Comparison of ENCODE assay signal across 9 cellular contexts in genomic region chr6:170554888-170555137, GRCh38. TPM values are rescaled to one million over a fixed set of nuclear protein-coding genes. Genes with fewer than 3 reads are reported as not detected.
A peak's percentile ranks its signal among the peaks of the same experiment; 100 is the strongest.
DNase-seq lines count a peak whose midpoint lies in the region; ATAC-seq and TF ChIP-seq lines count a peak whose summit lies in the region.
"Had no signal": no experiment of that assay in that cellular context is flagged by ENCODE, and none has a peak within 500 bp of the region (broad histone marks: within the 10 kb centered on the region; RNA-seq: fewer than 3 reads in every experiment).

No MANE protein-coding gene starts in this region.

- H3K4me3 Mint-ChIP-seq in Caco-2 (ENCODE audit: unreplicated experiment) (no peak overlapping the region), progenitor cell of endocrine pancreas (ENCODE audit: low read depth) (no peak overlapping the region)
- H3K4me3 Mint-ChIP-seq: stimulated activated effector memory CD8-positive, alpha-beta T cell treated with anti-CD3 and anti-CD28 coated beads, Interleukin-12 subunit alpha, Interleukin-12 subunit beta, amount 100 ng/mL, for 72 hours had no signal

- 1% methylated on average over 6 of the region's 6 CpGs for WGBS in sigmoid colon, 2 donors

- TF ChIP-seq CTCF in Caco-2 (IDR thresholded peaks at IDR 0.05; ENCODE audit: insufficient read depth in 1 of 2, low read depth in 1 of 2, low read length in 1 of 2, severe bottlenecking in 1 of 2, unreplicated experiment in 1 of 2): no peak
- TF ChIP-seq CTCF in Peyer's patch (IDR thresholded peaks at IDR 0.05): no peak
- no peak for TF ChIP-seq CTCF in foreskin keratinocyte (conservative IDR thresholded peaks at IDR 0.05)
- no peak for TF ChIP-seq CTCF in sigmoid colon (IDR thresholded peaks at IDR 0.05)
- TF ChIP-seq CTCF in progenitor cell of endocrine pancreas (IDR thresholded peaks at IDR 0.05; ENCODE audit: unreplicated experiment): no peak

- TF ChIP-seq EP300 in sigmoid colon (IDR thresholded peaks at IDR 0.05): no peak

- intact Hi-C loops in Caco-2 (cut with micrococcal nuclease; ENCODE audit: unreplicated experiment) (loop anchor here (5.0 kb wide), 1 partner anchor 853 kb away; the partner anchor contains the start of genes C6orf120 and WDR27), sigmoid colon (cut with DNase I) (loop anchor here (5.0 kb wide), 1 partner anchor 248 kb away; the partner anchor contains the start of gene FAM120B)

- H3K4me1 ChIP-seq in Caco-2 (peaks cover 9% of the 10 kb centered on the region), Peyer's patch (peaks cover 0 to 39% (median 9%) of the 10 kb centered on the region in 4 donors), foreskin keratinocyte (peaks cover 11% of the 10 kb centered on the region), sigmoid colon (peaks cover 0 to 44% (median 40%) of the 10 kb centered on the region in 4 donors)

- CTCF ChIA-PET in Caco-2 (lab: Charles Lee): no interaction called here

- no peaks in the 10 kb centered on the region for H3K9me3 Mint-ChIP-seq in Caco-2 (ENCODE audit: unreplicated experiment)
- no peaks in the 10 kb centered on the region for H3K9me3 Mint-ChIP-seq in progenitor cell of endocrine pancreas (ENCODE audit: low read depth)
- H3K9me3 Mint-ChIP-seq: stimulated activated effector memory CD8-positive, alpha-beta T cell treated with anti-CD3 and anti-CD28 coated beads, Interleukin-12 subunit alpha, Interleukin-12 subunit beta, amount 100 ng/mL, for 72 hours had no signal

- H3K4me1 Mint-ChIP-seq in Caco-2 (ENCODE audit: low read depth, unreplicated experiment) (peaks cover 8% of the 10 kb centered on the region), progenitor cell of endocrine pancreas (ENCODE audit: low read depth) (peaks cover 12% of the 10 kb centered on the region)

- ATAC-seq in foreskin keratinocyte (no peak), GM21825 (IDR thresholded peaks at IDR 0.05; ENCODE audit: unreplicated experiment) (no peak)

- DNase-seq in Caco-2: no peak
- DNase-seq in Peyer's patch: no peak
- DNase-seq in foreskin keratinocyte: no peak
- no peak for DNase-seq in sigmoid colon
- no peak for DNase-seq in activated T-cell treated with anti-CD3 and anti-CD28 coated beads for 4 hours
- DNase-seq in NOMO-1 treated with DMSO at 0.1 percent for 48 hours (lab: John Stamatoyannopoulos, UW; ENCODE audit: unreplicated experiment): no peak
- DNase-seq in progenitor cell of endocrine pancreas (ENCODE audit: low spot score, unreplicated experiment): no peak

- H3K36me3 ChIP-seq in Caco-2 (ENCODE audit: control insufficient read depth, insufficient read depth, low read length): peaks cover 1% of the 10 kb centered on the region; the same call in 1 of the 2 replicates
- H3K36me3 ChIP-seq in Peyer's patch: peaks cover 0 to 11% (median 0%) of the 10 kb centered on the region in 3 donors
- peaks cover 0 to 25% (median 5%) of the 10 kb centered on the region in 4 donors for H3K36me3 ChIP-seq in sigmoid colon

- POLR2A ChIA-PET in Caco-2 (lab: Charles Lee): no interaction called here

- TF ChIP-seq POLR2A in Peyer's patch (IDR thresholded peaks at IDR 0.05) (no peak), sigmoid colon (IDR thresholded peaks at IDR 0.05) (no peak)

- H3K9me3 ChIP-seq in Caco-2 (no peaks in the 10 kb centered on the region), Peyer's patch (no peaks in the 10 kb centered on the region), sigmoid colon (no peaks in the 10 kb centered on the region)

- H3K36me3 Mint-ChIP-seq in Caco-2 (ENCODE audit: insufficient read depth, unreplicated experiment) (peaks cover 38% of the 10 kb centered on the region), progenitor cell of endocrine pancreas (ENCODE audit: insufficient read depth) (peaks cover 9% of the 10 kb centered on the region)

- no peaks in the 10 kb centered on the region for H3K27me3 Mint-ChIP-seq in Caco-2 (ENCODE audit: insufficient read depth, unreplicated experiment)
- no peaks in the 10 kb centered on the region for H3K27me3 Mint-ChIP-seq in progenitor cell of endocrine pancreas

- no peaks in the 10 kb centered on the region for H3K27me3 ChIP-seq in Caco-2 (replicated peaks; ENCODE audit: control insufficient read depth, insufficient read depth, low read length)
- H3K27me3 ChIP-seq in Peyer's patch: no peaks in the 10 kb centered on the region
- no peaks in the 10 kb centered on the region for H3K27me3 ChIP-seq in foreskin keratinocyte
- H3K27me3 ChIP-seq in sigmoid colon: no peaks in the 10 kb centered on the region

- H3K27ac ChIP-seq in Peyer's patch: peak overlapping the region; percentile 89 to 94 (median 92)
- H3K27ac ChIP-seq in foreskin keratinocyte: peak overlapping the region; percentile 51
- peak overlapping the region; percentile 92 to 94 (median 93) for H3K27ac ChIP-seq in sigmoid colon

- H3K27ac Mint-ChIP-seq in Caco-2 (ENCODE audit: unreplicated experiment): no peak overlapping the region
- H3K27ac Mint-ChIP-seq in progenitor cell of endocrine pancreas: no peak overlapping the region
- H3K27ac Mint-ChIP-seq: stimulated activated effector memory CD8-positive, alpha-beta T cell treated with anti-CD3 and anti-CD28 coated beads, Interleukin-12 subunit alpha, Interleukin-12 subunit beta, amount 100 ng/mL, for 72 hours had no signal

- BruUV-seq in Caco-2 (replicated peaks; lab: Mats Ljungman, UMichigan): no TSS peak

- H3K4me3 ChIP-seq in Caco-2 (ENCODE audit: low read depth, low read length) (peak overlapping the region; percentile 92), Peyer's patch (peak overlapping the region; percentile 62 to 85 (median 76)), sigmoid colon (peak overlapping the region; percentile 71 to 92 (median 87))

RNA-seq across cellular contexts. Expression of gene TBP, which starts 0.6 kb away (rescaled TPM):
- total RNA-seq in Caco-2 (2022): 20.8 and 23.7 TPM in 2 replicates
- 10 to 100 TPM; 14.2 to 37.1 (median 33.7) TPM for total RNA-seq in Peyer's patch
- 16.2 and 17.4 TPM in 2 replicates for total RNA-seq in foreskin keratinocyte
- 13.2 and 14.1 TPM in 2 replicates for polyA plus RNA-seq in foreskin keratinocyte
- total RNA-seq in sigmoid colon: 10 to 100 TPM; 17.1 to 31.0 (median 20.4) TPM
- polyA plus RNA-seq in sigmoid colon: 10 to 100 TPM in 1 of 3 donors, 1 to 10 TPM in 2; 6.0 to 10.3 (median 6.9) TPM
- total RNA-seq in progenitor cell of endocrine pancreas: 20.0 and 20.3 TPM in 2 replicates

RNA-seq across cellular contexts. Expression of gene PSMB1, which starts 1.7 kb away (rescaled TPM):
- total RNA-seq in Caco-2 (2022): 234 and 235 TPM in 2 replicates
- 100 to 1,000 TPM in 3 of 4 donors, 10 to 100 TPM in 1; 84.9 to 154 (median 143) TPM for total RNA-seq in Peyer's patch
- total RNA-seq in foreskin keratinocyte: 267 and 268 TPM in 2 replicates
- 347 and 363 TPM in 2 replicates for polyA plus RNA-seq in foreskin keratinocyte
- 100 to 1,000 TPM; 142 to 265 (median 219) TPM for total RNA-seq in sigmoid colon
- 100 to 1,000 TPM; 265 to 287 (median 271) TPM for polyA plus RNA-seq in sigmoid colon
- 154 and 162 TPM in 2 replicates for total RNA-seq in progenitor cell of endocrine pancreas

RNA-seq across cellular contexts. Expression of gene PDCD2, which starts 29.6 kb away (rescaled TPM):
- total RNA-seq in Caco-2 (2022): 73.0 and 74.4 TPM in 2 replicates
- 10 to 100 TPM; 47.0 to 65.0 (median 52.8) TPM for total RNA-seq in Peyer's patch
- 75.1 and 78.4 TPM in 2 replicates for total RNA-seq in foreskin keratinocyte
- 83.6 and 89.1 TPM in 2 replicates for polyA plus RNA-seq in foreskin keratinocyte
- 10 to 100 TPM; 60.1 to 74.8 (median 67.0) TPM for total RNA-seq in sigmoid colon
- polyA plus RNA-seq in sigmoid colon: 10 to 100 TPM; 54.3 to 58.0 (median 56.5) TPM
- total RNA-seq in progenitor cell of endocrine pancreas: 60.8 and 63.2 TPM in 2 replicates
